In the genomic region with DNA sequence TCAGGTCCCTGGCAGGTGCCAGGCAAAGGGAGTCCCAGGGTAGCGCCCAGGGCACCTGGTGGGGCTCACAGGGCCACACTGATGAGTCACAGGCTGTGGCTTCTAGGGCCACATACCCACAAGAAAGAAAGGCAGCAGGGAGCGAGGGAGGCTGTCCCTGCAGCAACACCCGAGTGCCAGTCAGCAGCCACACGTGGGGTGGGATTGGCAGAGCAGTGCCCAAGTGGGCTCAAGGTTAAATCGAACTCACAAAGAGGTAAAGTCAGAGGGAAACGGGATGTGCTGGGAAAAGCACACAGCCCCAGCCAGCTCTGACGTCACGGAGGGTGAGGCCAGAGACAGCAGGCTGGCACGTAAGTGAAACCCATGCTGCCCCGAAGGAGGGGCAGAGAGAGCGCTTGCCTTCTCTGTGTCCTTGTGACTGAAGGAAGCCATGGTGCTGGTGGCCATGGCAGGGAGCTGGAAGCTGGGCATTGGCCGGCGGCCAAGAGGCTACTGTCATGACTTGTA, we compare ENCODE assay signal across 1 cellular context.
TF ChIP-seq lines count a peak whose summit lies in the region.

No MANE protein-coding gene starts in this region.

TF ChIP-seq in GM23338, 12 proteins besides CTCF, POLR2A, EP300 and RAD21 (continued from another document):
- TF ChIP-seq, protein P1, sequence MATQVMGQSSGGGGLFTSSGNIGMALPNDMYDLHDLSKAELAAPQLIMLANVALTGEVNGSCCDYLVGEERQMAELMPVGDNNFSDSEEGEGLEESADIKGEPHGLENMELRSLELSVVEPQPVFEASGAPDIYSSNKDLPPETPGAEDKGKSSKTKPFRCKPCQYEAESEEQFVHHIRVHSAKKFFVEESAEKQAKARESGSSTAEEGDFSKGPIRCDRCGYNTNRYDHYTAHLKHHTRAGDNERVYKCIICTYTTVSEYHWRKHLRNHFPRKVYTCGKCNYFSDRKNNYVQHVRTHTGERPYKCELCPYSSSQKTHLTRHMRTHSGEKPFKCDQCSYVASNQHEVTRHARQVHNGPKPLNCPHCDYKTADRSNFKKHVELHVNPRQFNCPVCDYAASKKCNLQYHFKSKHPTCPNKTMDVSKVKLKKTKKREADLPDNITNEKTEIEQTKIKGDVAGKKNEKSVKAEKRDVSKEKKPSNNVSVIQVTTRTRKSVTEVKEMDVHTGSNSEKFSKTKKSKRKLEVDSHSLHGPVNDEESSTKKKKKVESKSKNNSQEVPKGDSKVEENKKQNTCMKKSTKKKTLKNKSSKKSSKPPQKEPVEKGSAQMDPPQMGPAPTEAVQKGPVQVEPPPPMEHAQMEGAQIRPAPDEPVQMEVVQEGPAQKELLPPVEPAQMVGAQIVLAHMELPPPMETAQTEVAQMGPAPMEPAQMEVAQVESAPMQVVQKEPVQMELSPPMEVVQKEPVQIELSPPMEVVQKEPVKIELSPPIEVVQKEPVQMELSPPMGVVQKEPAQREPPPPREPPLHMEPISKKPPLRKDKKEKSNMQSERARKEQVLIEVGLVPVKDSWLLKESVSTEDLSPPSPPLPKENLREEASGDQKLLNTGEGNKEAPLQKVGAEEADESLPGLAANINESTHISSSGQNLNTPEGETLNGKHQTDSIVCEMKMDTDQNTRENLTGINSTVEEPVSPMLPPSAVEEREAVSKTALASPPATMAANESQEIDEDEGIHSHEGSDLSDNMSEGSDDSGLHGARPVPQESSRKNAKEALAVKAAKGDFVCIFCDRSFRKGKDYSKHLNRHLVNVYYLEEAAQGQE (IDR thresholded peaks at IDR 0.05; ENCODE audit: unreplicated experiment), result no peak
- TF ChIP-seq ZNF114 (CRISPR knock-in tag; IDR thresholded peaks at IDR 0.05) (no peak), CREB1 (CRISPR knock-in tag; IDR thresholded peaks at IDR 0.05; ENCODE audit: low read depth) (no peak), JUNB (IDR thresholded peaks at IDR 0.05; ENCODE audit: unreplicated experiment) (no peak), NANOG (IDR thresholded peaks at IDR 0.05; ENCODE audit: borderline replicate concordance) (no peak)
- TF ChIP-seq, protein P2, sequence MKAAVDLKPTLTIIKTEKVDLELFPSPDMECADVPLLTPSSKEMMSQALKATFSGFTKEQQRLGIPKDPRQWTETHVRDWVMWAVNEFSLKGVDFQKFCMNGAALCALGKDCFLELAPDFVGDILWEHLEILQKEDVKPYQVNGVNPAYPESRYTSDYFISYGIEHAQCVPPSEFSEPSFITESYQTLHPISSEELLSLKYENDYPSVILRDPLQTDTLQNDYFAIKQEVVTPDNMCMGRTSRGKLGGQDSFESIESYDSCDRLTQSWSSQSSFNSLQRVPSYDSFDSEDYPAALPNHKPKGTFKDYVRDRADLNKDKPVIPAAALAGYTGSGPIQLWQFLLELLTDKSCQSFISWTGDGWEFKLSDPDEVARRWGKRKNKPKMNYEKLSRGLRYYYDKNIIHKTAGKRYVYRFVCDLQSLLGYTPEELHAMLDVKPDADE (IDR thresholded peaks at IDR 0.05), result no peak
